9 cellular contexts compared by ENCODE assay signal in the genomic region with DNA sequence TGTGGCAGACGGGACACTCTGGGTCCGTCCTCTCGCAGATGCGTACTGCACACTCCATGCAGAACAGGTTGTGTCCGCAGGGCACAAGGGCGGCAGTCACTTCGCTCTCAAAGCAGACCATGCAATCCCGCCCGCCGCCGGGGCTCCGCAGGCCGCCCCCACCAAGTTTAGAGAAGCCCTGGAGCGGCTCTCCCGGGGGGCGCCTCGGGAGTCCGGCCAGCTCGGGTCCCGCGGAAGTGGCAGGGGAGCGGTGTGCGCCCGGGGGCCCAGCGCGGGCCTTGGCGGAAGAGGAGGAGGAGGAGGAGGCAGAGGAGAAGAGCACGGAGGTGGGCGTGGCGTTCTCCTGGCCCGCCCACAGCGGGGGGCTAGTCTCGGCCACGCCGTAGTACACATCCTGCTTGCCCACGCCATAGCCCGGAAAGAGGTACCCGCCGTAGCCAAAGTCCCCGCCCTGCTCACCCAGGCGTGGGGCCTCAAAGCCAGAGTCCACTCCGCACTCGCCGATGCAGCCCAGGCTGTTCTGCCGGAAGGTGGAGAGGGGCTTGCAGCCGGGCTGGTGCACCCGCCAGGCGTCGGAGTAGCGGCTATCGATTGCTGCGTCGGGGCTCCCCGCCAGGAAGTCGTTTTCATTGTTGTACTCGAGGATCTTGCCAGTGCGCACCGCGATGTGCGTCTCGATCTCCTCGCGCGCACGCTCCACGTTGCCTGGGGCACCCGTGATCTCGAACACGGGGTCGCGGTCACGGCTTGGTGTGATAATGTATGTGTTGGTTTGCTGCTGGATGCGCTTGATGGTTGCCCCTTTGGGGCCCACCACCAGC. TPM values are rescaled to one million over a fixed set of nuclear protein-coding genes. Genes with fewer than 3 reads are reported as not detected.
DNase-seq lines count a peak whose midpoint lies in the region; ATAC-seq and TF ChIP-seq lines count a peak whose summit lies in the region.
"Had no signal": no experiment of that assay in that cellular context is flagged by ENCODE, and none has a peak within 500 bp of the region (broad histone marks: within the 10 kb centered on the region; RNA-seq: fewer than 3 reads in every experiment).

No MANE protein-coding gene starts in this region.

- H4K20me1 ChIP-seq in hepatocyte (ENCODE audit: insufficient read depth, poor library complexity, severe bottlenecking) = peaks cover 47% of the 10 kb centered on the region

- no peak overlapping the region for H3K27ac Mint-ChIP-seq in CD4-positive, alpha-beta T cell

- H3K9me3 ChIP-seq in hepatocyte (ENCODE audit: low read depth) (no peaks in the 10 kb centered on the region), skeletal muscle tissue (ENCODE audit: control insufficient read depth in 3 of 3, low read length in 3 of 3) (no peaks in the 10 kb centered on the region)
- H3K9me3 ChIP-seq in CD4-positive, alpha-beta T cell (ENCODE audit: control insufficient read depth, low read length) = no peaks in the 10 kb centered on the region

- CTCF ChIA-PET in CD4-positive, alpha-beta T cell (lab: Charles Lee) = no interaction called here

- H3K4me3 Mint-ChIP-seq in CD4-positive, alpha-beta T cell = no peak overlapping the region

- H3K27me3 ChIP-seq in hepatocyte = no peaks in the 10 kb centered on the region
- H3K27me3 ChIP-seq in skeletal muscle tissue (ENCODE audit: control insufficient read depth in 3 of 3, insufficient read depth in 3 of 3, low read length in 3 of 3) = no peaks in the 10 kb centered on the region
- no peaks in the 10 kb centered on the region for H3K27me3 ChIP-seq in CD4-positive, alpha-beta T cell (ENCODE audit: control insufficient read depth, insufficient read depth, low read length)

- H3K9me3 Mint-ChIP-seq in CD4-positive, alpha-beta T cell = no peaks in the 10 kb centered on the region

- peak overlapping the region; percentile 88 for H3K4me2 ChIP-seq in hepatocyte

- H3K4me1 Mint-ChIP-seq in CD4-positive, alpha-beta T cell (ENCODE audit: low read depth) = no peaks in the 10 kb centered on the region

- H3K36me3 Mint-ChIP-seq in CD4-positive, alpha-beta T cell (ENCODE audit: low read depth) = no peaks in the 10 kb centered on the region

- H3K9ac ChIP-seq in skeletal muscle tissue (ENCODE audit: low read depth in 1 of 3, low read length in 3 of 3) = peak overlapping the region in 2 of 3 donors; percentile 33 to 51

- H3K27me3 Mint-ChIP-seq in CD4-positive, alpha-beta T cell = peaks cover 4% of the 10 kb centered on the region

- H3K4me1 ChIP-seq in hepatocyte (ENCODE audit: insufficient read depth) (peaks cover 22% of the 10 kb centered on the region), skeletal muscle tissue (ENCODE audit: control insufficient read depth in 3 of 3, insufficient read depth in 3 of 3, low read length in 3 of 3) (peaks cover 0 to 21% (median 4%) of the 10 kb centered on the region in 3 donors)

- peaks cover 70% of the 10 kb centered on the region for H3K79me2 ChIP-seq in hepatocyte

- TF ChIP-seq POLR2A in GM18951 (IDR thresholded peaks at IDR 0.05; ENCODE audit: extremely low read depth, insufficient read depth, insufficient read length) (peak; percentile 64), Raji (IDR thresholded peaks at IDR 0.05; ENCODE audit: insufficient read depth, low read depth, low read length) (peak; percentile 29; the same call in 1 of the 2 replicates)

- in situ Hi-C loops in GM18951 (cut with MboI; ENCODE audit: low sequenced_read_pairs, unreplicated experiment) = no loop called here

- POLR2A ChIA-PET in CD4-positive, alpha-beta T cell (lab: Charles Lee) = interaction anchor here (1.1 kb wide), 1 partner anchor 136 kb away, joined by 3 read pairs; a partner anchor contains a TSS

- TF ChIP-seq CTCF in hepatocyte (IDR thresholded peaks at IDR 0.05; ENCODE audit: poor library complexity) = no peak
- TF ChIP-seq CTCF in CD4-positive, alpha-beta T cell (IDR thresholded peaks at IDR 0.05) = no peak

- no peak overlapping the region for H2AFZ ChIP-seq in hepatocyte

- ATAC-seq in CD4-positive, alpha-beta T cell (ENCODE audit: poor library complexity) = no peak
- no peak for ATAC-seq in GM18870 (IDR thresholded peaks at IDR 0.05; ENCODE audit: unreplicated experiment)

- no peaks in the 10 kb centered on the region for H3K36me3 ChIP-seq in hepatocyte (replicated peaks; ENCODE audit: insufficient read depth, low read depth)
- H3K36me3 ChIP-seq in skeletal muscle tissue (ENCODE audit: control insufficient read depth in 3 of 3, insufficient read depth in 3 of 3, low read length in 3 of 3) = no peaks in the 10 kb centered on the region

- 59% methylated on average over 66 of the region's 73 CpGs for WGBS in hepatocyte (ENCODE audit: low lambda C conversion rate, missing lambda C conversion rate)

- H3K27ac ChIP-seq in hepatocyte (peak overlapping the region; percentile 49), skeletal muscle tissue (ENCODE audit: low read depth, low read length) (no peak overlapping the region)
- no peak overlapping the region for H3K27ac ChIP-seq in CD4-positive, alpha-beta T cell (ENCODE audit: low read depth, low read length)

- intact Hi-C loops in CD4-positive, alpha-beta T cell (cut with DNase I, micrococcal nuclease) = no loop called here

- no peak for DNase-seq in hepatocyte (ENCODE audit: low spot score)
- DNase-seq in CD4-positive, alpha-beta T cell = no peak
- no peak for DNase-seq in NCI-H2029 treated with DMSO at 0.1 percent for 48 hours (lab: John Stamatoyannopoulos, UW)
- DNase-seq in NCI-H82 (lab: John Stamatoyannopoulos, UW) = no peak

- no peaks in the 10 kb centered on the region for H3K9me2 ChIP-seq in hepatocyte (replicated peaks; ENCODE audit: insufficient read depth)

- H3K4me3 ChIP-seq in hepatocyte = no peak overlapping the region
- peak overlapping the region; percentile 6 to 64 (median 36) for H3K4me3 ChIP-seq in skeletal muscle tissue (ENCODE audit: low read length in 3 of 3)

RNA-seq across cellular contexts. Expression of a gene that starts 5.4 kb away (rescaled TPM):
- 11.0 and 12.0 TPM in 2 replicates for total RNA-seq in hepatocyte
- 9.3 and 10.8 TPM in 2 replicates for polyA plus RNA-seq in hepatocyte
- total RNA-seq in skeletal muscle tissue = 6.8 TPM
- total RNA-seq in CD4-positive, alpha-beta T cell = under 1 TPM; 0.27 to 0.36 TPM
- total RNA-seq: T-helper 1 cell treated with Interleukin-12 subunit alpha and Interleukin-12 subunit beta and Interleukin-4 antibody, amounts not matched to agents 30 ng/mL and 1 ng/mL, for 36 hours had no signal

RNA-seq across cellular contexts. Expression of a gene that starts 15.9 kb away (rescaled TPM):
- total RNA-seq in hepatocyte (71.1 and 77.9 TPM in 2 replicates), skeletal muscle tissue (not detected)
- polyA plus RNA-seq in hepatocyte = 91.6 and 106 TPM in 2 replicates
- total RNA-seq in CD4-positive, alpha-beta T cell = 1 to 10 TPM in 1 of 2 experiments, under 1 TPM in 1; 0.58 to 1.3 TPM
- total RNA-seq: T-helper 1 cell treated with Interleukin-12 subunit alpha and Interleukin-12 subunit beta and Interleukin-4 antibody, amounts not matched to agents 30 ng/mL and 1 ng/mL, for 36 hours had no signal

RNA-seq across cellular contexts. Expression of a gene that starts 22.2 kb away (rescaled TPM):
- 48.5 and 73.1 TPM in 2 replicates for total RNA-seq in hepatocyte
- polyA plus RNA-seq in hepatocyte = 142 and 165 TPM in 2 replicates
- total RNA-seq in skeletal muscle tissue = 35.0 TPM
- 1 to 10 TPM; 7.0 to 8.7 TPM for total RNA-seq in CD4-positive, alpha-beta T cell

RNA-seq across cellular contexts. Expression of a gene that starts 23.2 kb away (rescaled TPM):
- total RNA-seq in hepatocyte (35.3 and 37.8 TPM in 2 replicates), skeletal muscle tissue (15.7 TPM)
- polyA plus RNA-seq in hepatocyte = 29.5 and 35.5 TPM in 2 replicates
- 10 to 100 TPM; 10.6 to 11.9 TPM for total RNA-seq in CD4-positive, alpha-beta T cell

RNA-seq across cellular contexts. Expression of a gene that starts 37.7 kb away (rescaled TPM):
- 161 and 208 TPM in 2 replicates for total RNA-seq in hepatocyte
- 345 and 402 TPM in 2 replicates for polyA plus RNA-seq in hepatocyte
- total RNA-seq in skeletal muscle tissue = 399 TPM
- 100 to 1,000 TPM; 435 to 455 TPM for total RNA-seq in CD4-positive, alpha-beta T cell

Comparison
In these comparisons a context has a peak if more than half of its experiments do, and no peak if none do; other contexts are left out.
1. RNA of a gene that starts 15.9 kb away (total RNA-seq): 71.1 to 77.9 TPM in hepatocyte; 0.58 to 1.3 TPM in CD4-positive, alpha-beta T cell and not detected in skeletal muscle tissue (single experiment); every median in the first group is over 10 times any median in the second.